ENCODE assay signal across 8 cellular contexts in the genomic region with DNA sequence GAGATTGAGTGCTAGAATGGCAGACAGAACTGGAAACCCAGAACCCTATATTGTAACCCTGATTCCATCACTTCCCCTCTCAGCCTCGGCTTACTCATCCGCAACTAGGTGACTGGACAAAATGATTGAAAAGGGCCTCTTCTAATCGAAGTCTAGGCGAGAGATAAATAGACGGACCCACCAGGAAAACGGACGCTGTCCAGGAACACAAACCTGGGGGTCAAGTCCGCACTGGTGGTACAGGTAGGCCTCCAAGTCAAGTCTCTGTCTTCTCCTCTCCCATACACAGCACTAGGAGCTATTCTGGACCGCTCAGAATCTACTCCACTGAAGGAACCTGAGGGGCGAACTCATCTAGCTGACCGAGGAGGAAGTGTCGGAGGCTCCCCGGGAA. TPM values are rescaled to one million over a fixed set of nuclear protein-coding genes. Genes with fewer than 3 reads are reported as not detected.
A peak's percentile ranks its signal among the peaks of the same experiment; 100 is the strongest.
DNase-seq lines count a peak whose midpoint lies in the region; ATAC-seq and TF ChIP-seq lines count a peak whose summit lies in the region.

No MANE protein-coding gene starts in this region.

- intact Hi-C loops in activated naive CD4-positive, alpha-beta T cell treated with anti-CD3 and anti-CD28 coated beads for 36 hours (cut with micrococcal nuclease) = loop anchor here (1.0 to 5.0 kb wide), 11 partner anchors 18 to 555 kb away; a partner anchor contains a TSS

- no peak for DNase-seq in Jurkat, Clone E6-1 (ENCODE audit: low read depth, low spot score)
- DNase-seq in activated naive CD4-positive, alpha-beta T cell treated with anti-CD3 and anti-CD28 coated beads for 36 hours = peak; percentile 60
- DNase-seq in iPS DF 6.9 (ENCODE audit: low read depth, low spot score) = no peak
- DNase-seq in stimulated activated effector memory CD8-positive, alpha-beta T cell treated with anti-CD3 and anti-CD28 coated beads, Interleukin-12 subunit alpha, Interleukin-12 subunit beta, amount 100 ng/mL, for 72 hours (ENCODE audit: low spot score in 2 of 2) = no peak
- DNase-seq in DMS 273 (lab: John Stamatoyannopoulos, UW; ENCODE audit: unreplicated experiment) = no peak
- DNase-seq in DMS153 (lab: John Stamatoyannopoulos, UW) = no peak

- H3K27ac Mint-ChIP-seq in activated naive CD4-positive, alpha-beta T cell treated with anti-CD3 and anti-CD28 coated beads for 36 hours = peak overlapping the region; percentile 97
- peak overlapping the region; percentile 99 for H3K27ac Mint-ChIP-seq in stimulated activated effector memory CD8-positive, alpha-beta T cell treated with anti-CD3 and anti-CD28 coated beads, Interleukin-12 subunit alpha, Interleukin-12 subunit beta, amount 100 ng/mL, for 72 hours

- H3K27me3 Mint-ChIP-seq in activated naive CD4-positive, alpha-beta T cell treated with anti-CD3 and anti-CD28 coated beads for 36 hours (ENCODE audit: low read depth) = no peaks in the 10 kb centered on the region

- CTCF ChIA-PET in activated naive CD4-positive, alpha-beta T cell treated with anti-CD3 and anti-CD28 coated beads for 36 hours (lab: Charles Lee) = interaction anchor here (0.9 to 5.9 kb wide), 5 partner anchors 12 to 388 kb away, joined by 3 to 36 read pairs (median 3); a partner anchor contains a TSS

- peak; percentile 6 for ATAC-seq in GM21423 (IDR thresholded peaks at IDR 0.05; ENCODE audit: unreplicated experiment)
- peak; percentile 73 for ATAC-seq in stimulated activated effector memory CD8-positive, alpha-beta T cell treated with anti-CD3 and anti-CD28 coated beads, Interleukin-12 subunit alpha, Interleukin-12 subunit beta, amount 100 ng/mL, for 72 hours

- peaks cover 9% of the 10 kb centered on the region for H3F3A ChIP-seq in DOHH2 (ENCODE audit: control insufficient read depth, insufficient read depth)

- no peaks in the 10 kb centered on the region for H3K9me3 Mint-ChIP-seq in activated naive CD4-positive, alpha-beta T cell treated with anti-CD3 and anti-CD28 coated beads for 36 hours
- no peaks in the 10 kb centered on the region for H3K9me3 Mint-ChIP-seq in stimulated activated effector memory CD8-positive, alpha-beta T cell treated with anti-CD3 and anti-CD28 coated beads, Interleukin-12 subunit alpha, Interleukin-12 subunit beta, amount 100 ng/mL, for 72 hours

- H3K36me3 Mint-ChIP-seq in activated naive CD4-positive, alpha-beta T cell treated with anti-CD3 and anti-CD28 coated beads for 36 hours (ENCODE audit: low read depth) = peaks cover 32% of the 10 kb centered on the region
- H3K36me3 Mint-ChIP-seq in stimulated activated effector memory CD8-positive, alpha-beta T cell treated with anti-CD3 and anti-CD28 coated beads, Interleukin-12 subunit alpha, Interleukin-12 subunit beta, amount 100 ng/mL, for 72 hours = peaks cover 66% of the 10 kb centered on the region

- H3K4me3 ChIP-seq in DOHH2 (ENCODE audit: low read length) (peak overlapping the region; percentile 89), iPS DF 6.9 (ENCODE audit: low read length) (peak overlapping the region; percentile 93)
- peak overlapping the region; percentile 80 for H3K4me3 ChIP-seq in Jurkat, Clone E6-1 (ENCODE audit: low read length)

- H3K36me3 ChIP-seq in DOHH2 (ENCODE audit: control insufficient read depth, low read length) (peaks cover 47% of the 10 kb centered on the region), iPS DF 6.9 (ENCODE audit: control insufficient read depth, insufficient read depth, low read length) (peaks cover 2% of the 10 kb centered on the region; the same call in 1 of the 2 replicates)

- no peaks in the 10 kb centered on the region for H3K9me2 ChIP-seq in DOHH2 (replicated peaks; ENCODE audit: control insufficient read depth, low read length)

- no peaks in the 10 kb centered on the region for H3K9me3 ChIP-seq in DOHH2 (ENCODE audit: control insufficient read depth, insufficient read depth, low read length)
- no peaks in the 10 kb centered on the region for H3K9me3 ChIP-seq in iPS DF 6.9 (ENCODE audit: control insufficient read depth, insufficient read depth, low read length)

- peaks cover 6% of the 10 kb centered on the region; the same call in 1 of the 2 replicates for H4K20me1 ChIP-seq in DOHH2 (ENCODE audit: control insufficient read depth, insufficient read depth, low read depth, low read length)

- H3K4me1 Mint-ChIP-seq in activated naive CD4-positive, alpha-beta T cell treated with anti-CD3 and anti-CD28 coated beads for 36 hours (ENCODE audit: low read depth) = peaks cover 27% of the 10 kb centered on the region
- peaks cover 22% of the 10 kb centered on the region for H3K4me1 Mint-ChIP-seq in stimulated activated effector memory CD8-positive, alpha-beta T cell treated with anti-CD3 and anti-CD28 coated beads, Interleukin-12 subunit alpha, Interleukin-12 subunit beta, amount 100 ng/mL, for 72 hours

- WGBS in iPS DF 6.9 (ENCODE audit: insufficient coverage, insufficient read length) = no CpG with 5 or more reads among the region's 13 CpGs

- H3K4me2 ChIP-seq in DOHH2 (ENCODE audit: low read length) = peak overlapping the region; percentile 75

- TF ChIP-seq CTCF in DOHH2 (IDR thresholded peaks at IDR 0.05; ENCODE audit: low read depth, low read length, poor library complexity, severe bottlenecking) = no peak

- H3K4me3 Mint-ChIP-seq in activated naive CD4-positive, alpha-beta T cell treated with anti-CD3 and anti-CD28 coated beads for 36 hours = peak overlapping the region; percentile 96
- H3K4me3 Mint-ChIP-seq in stimulated activated effector memory CD8-positive, alpha-beta T cell treated with anti-CD3 and anti-CD28 coated beads, Interleukin-12 subunit alpha, Interleukin-12 subunit beta, amount 100 ng/mL, for 72 hours = peak overlapping the region; percentile 90

- peaks cover 43% of the 10 kb centered on the region for H3K79me2 ChIP-seq in DOHH2 (ENCODE audit: control insufficient read depth, low read length)

- H3K27me3 ChIP-seq in DOHH2 (ENCODE audit: control insufficient read depth, low read length) (no peaks in the 10 kb centered on the region), iPS DF 6.9 (ENCODE audit: control insufficient read depth, insufficient read depth, low read length) (no peaks in the 10 kb centered on the region)

- H3K4me1 ChIP-seq in DOHH2 (ENCODE audit: control insufficient read depth, low read length) (peaks cover 16% of the 10 kb centered on the region), iPS DF 6.9 (ENCODE audit: control insufficient read depth, insufficient read depth, low read length) (no peaks in the 10 kb centered on the region)

- H3K27ac ChIP-seq in DOHH2 (ENCODE audit: low read depth, low read length) (peak overlapping the region; percentile 59), iPS DF 6.9 (ENCODE audit: low read length) (no peak overlapping the region)

RNA-seq across cellular contexts. Expression of a gene that starts 0.5 kb away (rescaled TPM):
- polyA plus RNA-seq in Jurkat, Clone E6-1 (2012; ENCODE audit: insufficient read depth, insufficient read length) = 319 TPM
- 100 to 1,000 TPM; 367 to 375 TPM for total RNA-seq in activated naive CD4-positive, alpha-beta T cell treated with anti-CD3 and anti-CD28 coated beads for 36 hours

RNA-seq across cellular contexts. Expression of a gene that starts 20.1 kb away (rescaled TPM):
- polyA plus RNA-seq in Jurkat, Clone E6-1 (2012; ENCODE audit: insufficient read depth, insufficient read length) = 75.6 TPM
- 100 to 1,000 TPM; 111 to 112 TPM for total RNA-seq in activated naive CD4-positive, alpha-beta T cell treated with anti-CD3 and anti-CD28 coated beads for 36 hours
